Comparison of ENCODE assay signal across 8 cellular contexts in genomic region chr11:101914349-101914736, GRCh38. TPM values are rescaled to one million over a fixed set of nuclear protein-coding genes. Genes with fewer than 3 reads are reported as not detected.
DNase-seq lines count a peak whose midpoint lies in the region; ATAC-seq lines count a peak whose summit lies in the region.

No MANE protein-coding gene starts in this region.

- WGBS in mesodermal cell (ENCODE audit: insufficient coverage in 2 of 2), 2 experiments = 36 to 41% methylated on average over 2 to 3 of the region's 6 CpGs

- H3K27ac ChIP-seq in HUES6 (ENCODE audit: low read depth, low read length) (no peak overlapping the region), mesodermal cell (ENCODE audit: low read depth, low read length, severe bottlenecking) (peak overlapping the region; percentile 98)

- H3K9ac ChIP-seq in HUES6 (ENCODE audit: low read length) = no peak overlapping the region

- DNase-seq in AG08395 (ENCODE audit: low spot score) (peak; percentile 51), cerebellar cortex (ENCODE audit: low spot score) (peak; percentile 70), NCI-H1930 (lab: John Stamatoyannopoulos, UW) (no peak), 8988T (no peak), NCI-H2171 treated with DMSO at 0.1 percent for 48 hours (lab: John Stamatoyannopoulos, UW) (no peak)

- H3K9me3 ChIP-seq in HUES6 (ENCODE audit: control insufficient read depth, insufficient read depth, low read depth, low read length) = no peaks in the 10 kb centered on the region
- no peaks in the 10 kb centered on the region for H3K9me3 ChIP-seq in mesodermal cell (ENCODE audit: control insufficient read depth, low read length)

- peaks cover 21% of the 10 kb centered on the region; the same call in 1 of the 2 replicates for H3K4me1 ChIP-seq in HUES6 (ENCODE audit: control insufficient read depth, insufficient read depth, low read length)
- H3K4me1 ChIP-seq in mesodermal cell (ENCODE audit: control insufficient read depth, insufficient read depth, low read length, poor library complexity, severe bottlenecking) = peaks cover 27% of the 10 kb centered on the region

- H3K27me3 ChIP-seq in HUES6 (ENCODE audit: control insufficient read depth, insufficient read depth, low read length) = no peaks in the 10 kb centered on the region

- H3K36me3 ChIP-seq in HUES6 (ENCODE audit: control insufficient read depth, insufficient read depth, low read length) = no peaks in the 10 kb centered on the region
- no peaks in the 10 kb centered on the region for H3K36me3 ChIP-seq in mesodermal cell (ENCODE audit: control insufficient read depth, insufficient read depth, low read length)

- H3K4me3 ChIP-seq in HUES6 (ENCODE audit: low read depth, low read length) = peak overlapping the region; percentile 75
- H3K4me3 ChIP-seq in mesodermal cell (ENCODE audit: extremely low read depth, insufficient read depth, low read length, poor library complexity, severe bottlenecking) = peak overlapping the region; percentile 59

- ATAC-seq in GM18520 (IDR thresholded peaks at IDR 0.05; ENCODE audit: unreplicated experiment) = no peak

RNA-seq across cellular contexts. Expression of gene CEP126, which starts 0.5 kb away (rescaled TPM):
- polyA plus RNA-seq in mesodermal cell (2013, experiment 1 of 2) = 4.6 TPM
- polyA plus RNA-seq in mesodermal cell (2013, experiment 2 of 2) = 6.3 TPM

RNA-seq across cellular contexts. Expression of gene ANGPTL5, which starts 2.0 kb away (rescaled TPM):
- not detected for polyA plus RNA-seq in mesodermal cell (2013, experiment 1 of 2)
- not detected for polyA plus RNA-seq in mesodermal cell (2013, experiment 2 of 2)

Comparison
In these comparisons a context has a peak if more than half of its experiments do, and no peak if none do; other contexts are left out.
1. DNase-seq: peak in AG08395 (single experiment) and cerebellar cortex (single experiment); none in NCI-H1930 (0 of 2), 8988T (single experiment) and NCI-H2171 treated with DMSO at 0.1 percent for 48 hours (single experiment).